ENCODE assay signal across 19 cellular contexts in genomic region chr3:157083824-157084223, GRCh38.
"Had no signal": no experiment of that assay in that cellular context is flagged by ENCODE, and none has a peak within 500 bp of the region (broad histone marks: within the 10 kb centered on the region; RNA-seq: fewer than 3 reads in every experiment).

No MANE protein-coding gene starts in this region.

- H3K27ac ChIP-seq: coronary artery, ovary, suprapubic skin had no signal

- H3K9me3 Mint-ChIP-seq: endodermal cell, mesothelial cell of epicardium, natural killer cell, neural crest cell, type B pancreatic cell had no signal

- H3K36me3 ChIP-seq: heart left ventricle, ovary, suprapubic skin, thyroid gland had no signal

- H3K27me3 Mint-ChIP-seq: type B pancreatic cell had no signal

- H3K9me3 ChIP-seq: heart left ventricle, ovary, suprapubic skin, thyroid gland had no signal

- H3K36me3 Mint-ChIP-seq: mesothelial cell of epicardium, natural killer cell, type B pancreatic cell had no signal

- H3K4me3 ChIP-seq: coronary artery, heart left ventricle, ovary, smooth muscle cell, suprapubic skin, thyroid gland had no signal

- H3K27ac Mint-ChIP-seq: endodermal cell, mesothelial cell of epicardium, natural killer cell, type B pancreatic cell had no signal

- H3K4me3 Mint-ChIP-seq: endodermal cell, mesothelial cell of epicardium, natural killer cell, neural crest cell, type B pancreatic cell had no signal

- DNase-seq: effector CD4-positive, alpha-beta T cell; endodermal cell; heart left ventricle; hippocampal formation; kidney glomerular epithelial cell; natural killer cell; nucleus accumbens; ovary; right cardiac atrium; stimulated activated CD4-positive, alpha-beta T cell treated with anti-CD3 and anti-CD28 coated beads, Interleukin-2, amount 100 ng/mL, for 48 hours; stimulated activated naive CD8-positive, alpha-beta T cell treated with anti-CD3 and anti-CD28 coated beads, Interleukin-15, Interleukin-2, amounts not matched to agents 100 U/mL and 50 U/mL, for 24 hours; thyroid gland had no signal

- H3K4me2 ChIP-seq: smooth muscle cell had no signal

- ATAC-seq: heart left ventricle; left lobe of liver; natural killer cell; right cardiac atrium; stimulated activated naive CD8-positive, alpha-beta T cell treated with anti-CD3 and anti-CD28 coated beads, Interleukin-15, Interleukin-2, amounts not matched to agents 100 U/mL and 50 U/mL, for 24 hours had no signal

- H3K27me3 ChIP-seq: heart left ventricle, ovary, suprapubic skin, thyroid gland had no signal
